ENCODE assay signal across 8 cellular contexts in genomic region chr2:73212448-73213176, GRCh38. TPM values are rescaled to one million over a fixed set of nuclear protein-coding genes. Genes with fewer than 3 reads are reported as not detected.
DNase-seq lines count a peak whose midpoint lies in the region; ATAC-seq and TF ChIP-seq lines count a peak whose summit lies in the region.

No MANE protein-coding gene starts in this region.

- H3K4me3 ChIP-seq in cardiac fibroblast (replicated peaks in 1 of 2; ENCODE audit: low read depth in 2 of 2, low read length in 2 of 2): no peak overlapping the region

- intact Hi-C loops in left colon (cut with DNase I, micrococcal nuclease): no loop called here

- ATAC-seq in GM19025 (IDR thresholded peaks at IDR 0.05; ENCODE audit: low read depth, unreplicated experiment) (peak; percentile 46), HG03175 (IDR thresholded peaks at IDR 0.05; ENCODE audit: unreplicated experiment) (peak; percentile 72), left colon (peak; percentile 74)

- TF ChIP-seq CTCF in cardiac fibroblast (IDR thresholded peaks at IDR 0.05; ENCODE audit: low read depth, low read length): peak; percentile 96

- peak; percentile 79 for DNase-seq in Ammon's horn (ENCODE audit: low spot score)
- peak; percentile 28 for DNase-seq in NCI-H345 treated with DMSO at 0.1 percent for 48 hours (lab: John Stamatoyannopoulos, UW; ENCODE audit: unreplicated experiment)
- DNase-seq in activated CD4-positive, CD25-positive, alpha-beta regulatory T cell (lab: John Stamatoyannopoulos, UW): peak; percentile 49 to 62 (median 54)
- peak; percentile 87 to 95 for DNase-seq in cardiac fibroblast (ENCODE audit: low read depth in 2 of 2)
- DNase-seq in left colon: peak; percentile 47 to 78
- DNase-seq in stimulated activated CD4-positive, alpha-beta T cell treated with anti-CD3 and anti-CD28 coated beads, Interleukin-2, amount 100 ng/mL, for 48 hours: peak; percentile 69 to 77

RNA-seq across cellular contexts. Expression of gene SMYD5, which starts 1.4 kb away (rescaled TPM):
- total RNA-seq in left colon: 10 to 100 TPM in 1 of 2 donors, 1 to 10 TPM in 1; 9.2 to 14.4 TPM

RNA-seq across cellular contexts. Expression of gene NOTO, which starts 10.2 kb away (rescaled TPM):
- under 1 TPM in 1 of 2 donors, not detected in 1; 0.08 TPM for total RNA-seq in left colon

RNA-seq across cellular contexts. Expression of gene PRADC1, which starts 20.4 kb away (rescaled TPM):
- 10 to 100 TPM; 40.2 to 51.9 TPM for total RNA-seq in left colon

RNA-seq across cellular contexts. Expression of gene CCT7, which starts 21.5 kb away (rescaled TPM):
- total RNA-seq in left colon: 100 to 1,000 TPM; 120 to 140 TPM

Comparison
In these comparisons a context has a peak if more than half of its experiments do, and no peak if none do; other contexts are left out.
1. DNase-seq: peak in every context shown above with its lines; median percentile 91 in cardiac fibroblast; 79 in Ammon's horn; 73 in stimulated activated CD4-positive, alpha-beta T cell treated with anti-CD3 and anti-CD28 coated beads, Interleukin-2, amount 100 ng/mL, for 48 hours; 62 in left colon; 54 in activated CD4-positive, CD25-positive, alpha-beta regulatory T cell; 28 in NCI-H345 treated with DMSO at 0.1 percent for 48 hours.